13 cellular contexts compared by ENCODE assay signal in genomic region chr9:121718501-121718900, GRCh38.
"Had no signal": no experiment of that assay in that cellular context is flagged by ENCODE, and none has a peak within 500 bp of the region (broad histone marks: within the 10 kb centered on the region; RNA-seq: fewer than 3 reads in every experiment).

No MANE protein-coding gene starts in this region.

- H3K9me3 ChIP-seq: thoracic aorta had no signal

- H3K36me3 Mint-ChIP-seq: activated CD8-positive, alpha-beta memory T cell treated with anti-CD3 and anti-CD28 coated beads, Interleukin-2, amount 10 ng/mL, durations not matched to agents 7 days and 5 days; activated naive CD8-positive, alpha-beta T cell; memory B cell had no signal

- H3K4me1 Mint-ChIP-seq: memory B cell; stimulated activated naive CD8-positive, alpha-beta T cell treated with anti-CD3 and anti-CD28 coated beads, Interleukin-15, amount 100 ng/mL, for 72 hours had no signal

- H3K36me3 ChIP-seq: thoracic aorta had no signal

- H3K4me3 ChIP-seq: skin epidermis had no signal

- H3K27ac Mint-ChIP-seq: activated CD8-positive, alpha-beta memory T cell treated with anti-CD3 and anti-CD28 coated beads, Interleukin-2, amount 10 ng/mL, durations not matched to agents 7 days and 5 days; activated naive CD8-positive, alpha-beta T cell; activated T-cell treated with anti-CD3 and anti-CD28 coated beads, Interleukin-2, amount 50 U/mL, for 24 hours; memory B cell; stimulated activated naive CD8-positive, alpha-beta T cell treated with anti-CD3 and anti-CD28 coated beads, Interleukin-15, amount 100 ng/mL, for 72 hours had no signal

- H3K27ac ChIP-seq: thoracic aorta had no signal

- DNase-seq: activated CD8-positive, alpha-beta memory T cell treated with anti-CD3 and anti-CD28 coated beads, Interleukin-2, amount 10 ng/mL, durations not matched to agents 7 days and 5 days; activated effector memory CD4-positive, alpha-beta T cell treated with Interleukin-2 at 50 U/mL for 16 hours; activated T-cell treated with anti-CD3 and anti-CD28 coated beads, Interleukin-2, amount 50 U/mL, for 24 hours; stimulated activated CD4-positive, alpha-beta T cell treated with anti-CD3 and anti-CD28 coated beads, Interleukin-4, amount 100 ng/mL, for 4 hours; stimulated activated naive CD8-positive, alpha-beta T cell treated with anti-CD3 and anti-CD28 coated beads, Interleukin-15, amount 100 ng/mL, for 72 hours; T-helper 2 cell had no signal

- H3K27me3 Mint-ChIP-seq: activated CD8-positive, alpha-beta memory T cell treated with anti-CD3 and anti-CD28 coated beads, Interleukin-2, amount 10 ng/mL, durations not matched to agents 7 days and 5 days; activated naive CD8-positive, alpha-beta T cell; activated T-cell treated with anti-CD3 and anti-CD28 coated beads, Interleukin-2, amount 50 U/mL, for 24 hours; stimulated activated naive CD8-positive, alpha-beta T cell treated with anti-CD3 and anti-CD28 coated beads, Interleukin-15, amount 100 ng/mL, for 72 hours had no signal

- ATAC-seq: activated CD4-positive, CD25-positive, alpha-beta regulatory T cell treated with anti-CD3 and anti-CD28 coated beads, Interleukin-2, amount 50 U/mL, for 24 hours; activated CD8-positive, alpha-beta memory T cell treated with anti-CD3 and anti-CD28 coated beads, Interleukin-2, amount 10 ng/mL, durations not matched to agents 7 days and 5 days; left lobe of liver; stimulated activated naive CD8-positive, alpha-beta T cell treated with anti-CD3 and anti-CD28 coated beads, Interleukin-15, amount 100 ng/mL, for 72 hours had no signal

- H3K4me3 Mint-ChIP-seq: activated CD8-positive, alpha-beta memory T cell treated with anti-CD3 and anti-CD28 coated beads, Interleukin-2, amount 10 ng/mL, durations not matched to agents 7 days and 5 days; activated naive CD8-positive, alpha-beta T cell; activated T-cell treated with anti-CD3 and anti-CD28 coated beads, Interleukin-2, amount 50 U/mL, for 24 hours; memory B cell; neural crest cell; stimulated activated naive CD8-positive, alpha-beta T cell treated with anti-CD3 and anti-CD28 coated beads, Interleukin-15, amount 100 ng/mL, for 72 hours had no signal

- H3K9me3 Mint-ChIP-seq: activated T-cell treated with anti-CD3 and anti-CD28 coated beads, Interleukin-2, amount 50 U/mL, for 24 hours; memory B cell; neural crest cell; stimulated activated naive CD8-positive, alpha-beta T cell treated with anti-CD3 and anti-CD28 coated beads, Interleukin-15, amount 100 ng/mL, for 72 hours had no signal
